Comparison of ENCODE assay signal across 8 cellular contexts in the genomic region with DNA sequence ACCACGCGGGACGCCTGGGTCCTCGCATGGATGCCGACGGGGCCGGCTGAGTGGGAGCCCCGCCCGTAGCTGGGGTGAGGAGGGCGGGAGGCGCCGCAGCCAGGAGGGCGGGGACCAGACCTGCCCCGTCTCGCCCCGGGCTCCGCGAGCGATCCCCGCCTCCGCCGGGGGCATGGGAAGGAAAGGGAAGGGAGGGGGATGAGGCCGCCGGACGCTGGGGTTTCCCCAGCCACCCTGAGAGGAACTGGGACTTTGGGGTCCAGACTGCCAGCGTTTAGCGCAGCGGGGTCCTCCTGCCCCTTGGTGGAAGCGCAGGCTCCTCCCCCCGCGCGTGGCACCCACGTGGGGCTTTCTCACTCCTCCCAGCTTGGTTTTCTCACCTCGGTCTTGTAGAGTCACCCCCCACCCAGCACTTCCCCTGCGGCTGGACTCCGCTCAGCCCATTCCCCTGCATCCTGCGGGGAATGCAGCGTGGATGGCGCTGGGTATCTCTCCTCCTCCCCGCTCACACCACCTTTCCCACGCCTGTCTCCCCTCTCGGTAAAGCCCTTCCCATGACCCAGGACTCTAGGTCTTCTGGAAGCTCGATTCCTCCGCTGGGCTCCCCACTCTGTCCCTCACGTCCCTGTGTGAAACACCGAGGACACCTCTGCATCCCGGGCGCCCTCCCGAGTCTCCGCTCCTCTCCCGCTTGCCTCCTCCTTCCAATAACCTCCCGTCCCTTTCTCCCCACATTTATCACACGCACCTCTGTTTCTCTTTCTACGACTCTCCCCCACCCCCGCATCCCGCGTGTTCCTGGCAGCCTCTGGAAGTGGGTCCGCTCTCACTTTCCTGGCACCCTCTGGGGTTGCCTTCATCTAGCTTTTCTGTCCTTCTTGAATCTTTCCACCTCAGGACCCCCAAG. TPM values are rescaled to one million over a fixed set of nuclear protein-coding genes. Genes with fewer than 3 reads are reported as not detected.
DNase-seq lines count a peak whose midpoint lies in the region; ATAC-seq, FAIRE-seq and TF ChIP-seq lines count a peak whose summit lies in the region.

No MANE protein-coding gene starts in this region.

- no peak for TF ChIP-seq CTCF in pancreas (IDR thresholded peaks at IDR 0.05)
- no peak for TF ChIP-seq CTCF in tibial nerve (IDR thresholded peaks at IDR 0.05)

- H3K27ac ChIP-seq in pancreas (no peak overlapping the region), tibial nerve (peak overlapping the region; percentile 25 to 94 (median 80))

- H3K4me1 ChIP-seq in pancreas (peaks cover 0 to 5% (median 0%) of the 10 kb centered on the region in 3 donors), tibial nerve (peaks cover 0 to 52% (median 3%) of the 10 kb centered on the region in 4 donors)

- WGBS in pancreas, 2 donors, result 1 to 2% methylated on average over 33 to 58 of the region's 58 CpGs
- WGBS in tibial nerve, 2 donors, result 0 to 1% methylated on average over 47 to 58 of the region's 58 CpGs

- no peak for FAIRE-seq in pancreas (lab: Jason Lieb, UNC)

- H3K36me3 ChIP-seq in pancreas, result no peaks in the 10 kb centered on the region
- peaks cover 0 to 16% (median 0%) of the 10 kb centered on the region in 3 donors for H3K36me3 ChIP-seq in tibial nerve

- H3K27me3 ChIP-seq in pancreas, result no peaks in the 10 kb centered on the region
- no peaks in the 10 kb centered on the region for H3K27me3 ChIP-seq in tibial nerve

- no peak for TF ChIP-seq EP300 in tibial nerve (IDR thresholded peaks at IDR 0.05)

- DNase-seq in RPMI8226, result peak; percentile 69
- DNase-seq in activated effector memory CD4-positive, alpha-beta T cell treated with anti-CD3 and anti-CD28 coated beads, Interleukin-2, amount 50 U/mL, for 16 hours, result peak; percentile 95
- DNase-seq in glomerular visceral epithelial cell (ENCODE audit: extremely low spot score), result peak; percentile 70
- peak in 4 of 6 donors; percentile 61 to 79 (median 70) for DNase-seq in pancreas
- peak in 1 of 2 donors; percentile 53 for DNase-seq in tibial nerve (ENCODE audit: low spot score in 2 of 2)
- DNase-seq in SHP77 (lab: John Stamatoyannopoulos, UW), result no peak

- H3K4me3 ChIP-seq in pancreas (peak overlapping the region; percentile 55 to 79 (median 61)), tibial nerve (peak overlapping the region; percentile 60 to 88 (median 76))

- TF ChIP-seq POLR2A in GM15510 (IDR thresholded peaks at IDR 0.05; ENCODE audit: borderline replicate concordance, extremely low read depth, insufficient read length) (peak; percentile 51), tibial nerve (IDR thresholded peaks at IDR 0.05) (no peak)

- intact Hi-C loops in pancreas (cut with DNase I), result no loop called here

- ATAC-seq in HG02763 (IDR thresholded peaks at IDR 0.05; ENCODE audit: unreplicated experiment), result peak; percentile 37
- peak; percentile 32 to 65 (median 44) for ATAC-seq in pancreas

- H3K9me3 ChIP-seq in pancreas (no peaks in the 10 kb centered on the region), tibial nerve (no peaks in the 10 kb centered on the region)

RNA-seq across cellular contexts. Expression of gene TGFB1, which starts 2.1 kb away (rescaled TPM):
- total RNA-seq in pancreas, result 10 to 100 TPM in 2 of 6 donors, 1 to 10 TPM in 4; 3.3 to 32.3 (median 6.9) TPM
- polyA plus RNA-seq in pancreas, result 1 to 10 TPM; 4.0 to 6.0 TPM
- total RNA-seq in tibial nerve, result 10 to 100 TPM; 14.6 to 31.8 (median 23.9) TPM

RNA-seq across cellular contexts. Expression of gene B9D2, which starts 12.4 kb away (rescaled TPM):
- total RNA-seq in pancreas (1 to 10 TPM; 1.5 to 5.7 (median 2.2) TPM), tibial nerve (1 to 10 TPM in 3 of 4 donors, under 1 TPM in 1; 0.87 to 8.2 (median 3.6) TPM)
- polyA plus RNA-seq in pancreas, result 1 to 10 TPM; 4.5 to 7.5 TPM

RNA-seq across cellular contexts. Expression of gene TMEM91, which starts 24.7 kb away (rescaled TPM):
- 1 to 10 TPM; 3.8 to 5.9 (median 4.8) TPM for total RNA-seq in pancreas
- 10 to 100 TPM; 24.8 to 33.0 TPM for polyA plus RNA-seq in pancreas
- total RNA-seq in tibial nerve, result 10 to 100 TPM; 20.3 to 50.8 (median 31.5) TPM

RNA-seq across cellular contexts. Expression of gene CCDC97, which starts 41.6 kb away (rescaled TPM):
- 10 to 100 TPM in 5 of 6 donors, 1 to 10 TPM in 1; 9.4 to 19.2 (median 13.1) TPM for total RNA-seq in pancreas
- 10 to 100 TPM; 11.3 to 12.4 TPM for polyA plus RNA-seq in pancreas
- total RNA-seq in tibial nerve, result 10 to 100 TPM; 12.9 to 21.3 (median 15.0) TPM

RNA-seq across cellular contexts. Expression of gene EXOSC5, which starts 45.6 kb away (rescaled TPM):
- total RNA-seq in pancreas (10 to 100 TPM; 10.7 to 33.7 (median 14.4) TPM), tibial nerve (10 to 100 TPM; 14.0 to 21.3 (median 19.8) TPM)
- 10 to 100 TPM; 14.3 to 15.3 TPM for polyA plus RNA-seq in pancreas

Comparison
In these comparisons a context has a peak if more than half of its experiments do, and no peak if none do; other contexts are left out.
1. DNase-seq: peak in RPMI8226 (single experiment), activated effector memory CD4-positive, alpha-beta T cell treated with anti-CD3 and anti-CD28 coated beads, Interleukin-2, amount 50 U/mL, for 16 hours (single experiment), glomerular visceral epithelial cell (single experiment) and pancreas (4 of 6); none in SHP77 (0 of 2).
2. H3K27ac ChIP-seq: peak in tibial nerve (4 of 4); none in pancreas (0 of 4).